ENCODE assay signal across 28 cellular contexts in the genomic region with DNA sequence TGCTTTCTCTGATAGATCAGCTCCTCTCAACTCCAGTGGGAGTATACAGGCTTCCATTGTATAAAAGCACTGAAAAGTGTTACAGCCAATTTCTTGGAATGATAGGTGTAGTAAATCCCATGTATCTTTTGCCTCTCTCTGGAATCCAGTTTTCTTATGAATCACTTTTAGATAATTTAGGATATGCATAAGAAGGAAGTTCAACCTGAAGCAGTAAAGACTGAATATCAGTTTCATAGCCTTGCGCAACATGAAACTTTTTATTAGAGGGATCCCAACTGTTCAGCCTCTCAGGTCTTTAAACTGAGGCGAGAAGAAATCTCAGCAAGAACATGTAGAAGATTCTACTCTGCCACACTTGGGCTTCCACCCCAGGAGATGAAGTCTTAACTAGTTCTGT.
"Had no signal": no experiment of that assay in that cellular context is flagged by ENCODE, and none has a peak within 500 bp of the region (broad histone marks: within the 10 kb centered on the region; RNA-seq: fewer than 3 reads in every experiment).

No MANE protein-coding gene starts in this region.

- H3K9me3 ChIP-seq: ovary, psoas muscle, spleen, suprapubic skin, testis, tibial artery, transverse colon, upper lobe of right lung, uterus had no signal

- H3K4me1 ChIP-seq: neural progenitor cell, parathyroid adenoma, psoas muscle, spleen, suprapubic skin, testis, tibial artery, transverse colon, upper lobe of right lung, uterus had no signal

- H3K27ac ChIP-seq: neural progenitor cell, ovary, parathyroid adenoma, psoas muscle, skin epidermis, spleen, suprapubic skin, testis, tibial artery, transverse colon, upper lobe of right lung, uterus had no signal

- H3K36me3 ChIP-seq: neural progenitor cell, ovary, spleen, suprapubic skin, tibial artery, transverse colon, upper lobe of right lung, uterus had no signal

- DNase-seq: natural killer cell; occipital lobe; ovary; posterior cingulate gyrus; psoas muscle; right cardiac atrium; spleen; stimulated activated CD4-positive, alpha-beta T cell treated with anti-CD3 and anti-CD28 coated beads, Interleukin-12 subunit alpha, Interleukin-12 subunit beta, amount 100 ng/mL, for 4 hours; stimulated activated CD4-positive, alpha-beta T cell treated with anti-CD3 and anti-CD28 coated beads, Interleukin-1b, Interleukin-23, amount 100 ng/mL, for 48 hours; stimulated activated CD4-positive, alpha-beta T cell treated with anti-CD3 and anti-CD28 coated beads, Interleukin-4, amount 100 ng/mL, for 1 hour; stimulated activated CD4-positive, alpha-beta T cell treated with anti-CD3 and anti-CD28 coated beads, Interleukin-4, amount 100 ng/mL, for 4 hours; stimulated activated CD8-positive, alpha-beta memory T cell treated with anti-CD3 and anti-CD28 coated beads, Interleukin-4, amount 100 ng/mL, for 48 hours; stimulated activated naive CD4-positive, alpha-beta T cell; stimulated activated naive CD8-positive, alpha-beta T cell treated with anti-CD3 and anti-CD28 coated beads, Interleukin-15, amount 100 ng/mL, for 72 hours; stimulated activated naive CD8-positive, alpha-beta T cell treated with anti-CD3 and anti-CD28 coated beads, Interleukin-15, Interleukin-2, amounts not matched to agents 100 U/mL and 50 U/mL, for 24 hours; substantia nigra; testis; tibial artery; transverse colon; upper lobe of right lung; uterus had no signal

- H3K4me2 ChIP-seq: neural progenitor cell, smooth muscle cell had no signal

- ATAC-seq: natural killer cell; psoas muscle; right cardiac atrium; sciatic nerve; stimulated activated memory B cell treated with anti-CD40 and anti-IgM and Interleukin-4, amounts not matched to agents 10 μg/mL and 1 μg/mL and 100 μg/mL, for 72 hours; stimulated activated naive CD8-positive, alpha-beta T cell treated with anti-CD3 and anti-CD28 coated beads, Interleukin-15, amount 100 ng/mL, for 72 hours; stimulated activated naive CD8-positive, alpha-beta T cell treated with anti-CD3 and anti-CD28 coated beads, Interleukin-15, Interleukin-2, amounts not matched to agents 100 U/mL and 50 U/mL, for 24 hours; upper lobe of right lung had no signal

- H2AFZ ChIP-seq: neural progenitor cell, parathyroid adenoma had no signal

- H3K4me3 ChIP-seq: neural progenitor cell, ovary, psoas muscle, skin epidermis, smooth muscle cell, spleen, suprapubic skin, testis, tibial artery, transverse colon, upper lobe of right lung, uterus had no signal

- H3K27me3 ChIP-seq: neural progenitor cell, spleen, suprapubic skin, testis, tibial artery, transverse colon, upper lobe of right lung, uterus had no signal

- H3K9ac ChIP-seq: neural progenitor cell, parathyroid adenoma had no signal
